Comparison of ENCODE assay signal across 1 cellular context in the genomic region with DNA sequence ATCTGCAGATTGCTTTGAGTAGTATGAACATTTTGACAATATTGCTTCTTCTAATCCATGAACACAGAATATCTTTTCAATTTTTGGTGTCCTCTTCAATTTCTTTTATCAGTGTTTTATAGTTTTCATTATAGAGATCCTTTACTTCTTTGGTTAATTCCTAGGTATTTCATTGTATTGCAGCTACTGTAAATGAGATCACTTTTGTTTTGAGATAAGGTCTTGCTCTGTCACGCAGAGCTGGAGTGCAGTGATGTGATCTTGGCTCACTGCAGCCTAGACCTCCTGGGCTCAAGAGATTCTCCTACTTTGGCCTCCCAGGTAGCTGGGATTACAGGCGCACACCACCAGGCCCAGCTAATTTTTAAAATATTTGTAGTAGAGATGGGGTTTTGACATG.
TF ChIP-seq lines count a peak whose summit lies in the region.

No MANE protein-coding gene starts in this region.

TF ChIP-seq in K562, 482 proteins besides CTCF, POLR2A, EP300 and RAD21 (continued from another document and continues in another):
- TF ChIP-seq, protein P1, sequence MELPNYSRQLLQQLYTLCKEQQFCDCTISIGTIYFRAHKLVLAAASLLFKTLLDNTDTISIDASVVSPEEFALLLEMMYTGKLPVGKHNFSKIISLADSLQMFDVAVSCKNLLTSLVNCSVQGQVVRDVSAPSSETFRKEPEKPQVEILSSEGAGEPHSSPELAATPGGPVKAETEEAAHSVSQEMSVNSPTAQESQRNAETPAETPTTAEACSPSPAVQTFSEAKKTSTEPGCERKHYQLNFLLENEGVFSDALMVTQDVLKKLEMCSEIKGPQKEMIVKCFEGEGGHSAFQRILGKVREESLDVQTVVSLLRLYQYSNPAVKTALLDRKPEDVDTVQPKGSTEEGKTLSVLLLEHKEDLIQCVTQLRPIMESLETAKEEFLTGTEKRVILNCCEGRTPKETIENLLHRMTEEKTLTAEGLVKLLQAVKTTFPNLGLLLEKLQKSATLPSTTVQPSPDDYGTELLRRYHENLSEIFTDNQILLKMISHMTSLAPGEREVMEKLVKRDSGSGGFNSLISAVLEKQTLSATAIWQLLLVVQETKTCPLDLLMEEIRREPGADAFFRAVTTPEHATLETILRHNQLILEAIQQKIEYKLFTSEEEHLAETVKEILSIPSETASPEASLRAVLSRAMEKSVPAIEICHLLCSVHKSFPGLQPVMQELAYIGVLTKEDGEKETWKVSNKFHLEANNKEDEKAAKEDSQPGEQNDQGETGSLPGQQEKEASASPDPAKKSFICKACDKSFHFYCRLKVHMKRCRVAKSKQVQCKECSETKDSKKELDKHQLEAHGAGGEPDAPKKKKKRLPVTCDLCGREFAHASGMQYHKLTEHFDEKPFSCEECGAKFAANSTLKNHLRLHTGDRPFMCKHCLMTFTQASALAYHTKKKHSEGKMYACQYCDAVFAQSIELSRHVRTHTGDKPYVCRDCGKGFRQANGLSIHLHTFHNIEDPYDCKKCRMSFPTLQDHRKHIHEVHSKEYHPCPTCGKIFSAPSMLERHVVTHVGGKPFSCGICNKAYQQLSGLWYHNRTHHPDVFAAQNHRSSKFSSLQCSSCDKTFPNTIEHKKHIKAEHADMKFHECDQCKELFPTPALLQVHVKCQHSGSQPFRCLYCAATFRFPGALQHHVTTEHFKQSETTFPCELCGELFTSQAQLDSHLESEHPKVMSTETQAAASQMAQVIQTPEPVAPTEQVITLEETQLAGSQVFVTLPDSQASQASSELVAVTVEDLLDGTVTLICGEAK (IDR thresholded peaks at IDR 0.05): no peak
- TF ChIP-seq, protein P1 (CRISPR knock-in tag; IDR thresholded peaks at IDR 0.05): no peak
- TF ChIP-seq ZKSCAN3 (CRISPR knock-in tag; IDR thresholded peaks at IDR 0.05) (no peak), MCM7 (IDR thresholded peaks at IDR 0.05) (no peak), NFE2 (IDR thresholded peaks at IDR 0.05; ENCODE audit: low read depth) (peak; percentile 83), PTTG1 (tag; IDR thresholded peaks at IDR 0.05; ENCODE audit: low read depth) (no peak), MCM2 (IDR thresholded peaks at IDR 0.05; ENCODE audit: low read depth) (no peak), GABPA (tag; conservative IDR thresholded peaks at IDR 0.05; ENCODE audit: low read depth) (no peak), NFIX (CRISPR knock-in tag; IDR thresholded peaks at IDR 0.05; ENCODE audit: low read depth) (no peak), RFX1 (IDR thresholded peaks at IDR 0.05) (no peak), SMARCA4 (IDR thresholded peaks at IDR 0.05) (peak; percentile 85; the same call in 1 of the 2 replicates), ZFPM2 (CRISPR knock-in tag; IDR thresholded peaks at IDR 0.05) (no peak), PURB (CRISPR knock-in tag; IDR thresholded peaks at IDR 0.05; ENCODE audit: low read depth) (no peak), THRAP3 (IDR thresholded peaks at IDR 0.05; ENCODE audit: borderline replicate concordance) (no peak), MEIS2 (IDR thresholded peaks at IDR 0.05; ENCODE audit: partially characterized antibody) (no peak), ELF4 (CRISPR knock-in tag; IDR thresholded peaks at IDR 0.05) (no peak), KLF6 (CRISPR knock-in tag; IDR thresholded peaks at IDR 0.05; ENCODE audit: borderline replicate concordance) (no peak), CBX5 (IDR thresholded peaks at IDR 0.05; ENCODE audit: borderline replicate concordance, low read depth) (no peak), CHCHD3 (CRISPR knock-in tag; IDR thresholded peaks at IDR 0.05) (no peak), HMG20A (CRISPR knock-in tag; conservative IDR thresholded peaks at IDR 0.05) (no peak)
- TF ChIP-seq, protein P2, sequence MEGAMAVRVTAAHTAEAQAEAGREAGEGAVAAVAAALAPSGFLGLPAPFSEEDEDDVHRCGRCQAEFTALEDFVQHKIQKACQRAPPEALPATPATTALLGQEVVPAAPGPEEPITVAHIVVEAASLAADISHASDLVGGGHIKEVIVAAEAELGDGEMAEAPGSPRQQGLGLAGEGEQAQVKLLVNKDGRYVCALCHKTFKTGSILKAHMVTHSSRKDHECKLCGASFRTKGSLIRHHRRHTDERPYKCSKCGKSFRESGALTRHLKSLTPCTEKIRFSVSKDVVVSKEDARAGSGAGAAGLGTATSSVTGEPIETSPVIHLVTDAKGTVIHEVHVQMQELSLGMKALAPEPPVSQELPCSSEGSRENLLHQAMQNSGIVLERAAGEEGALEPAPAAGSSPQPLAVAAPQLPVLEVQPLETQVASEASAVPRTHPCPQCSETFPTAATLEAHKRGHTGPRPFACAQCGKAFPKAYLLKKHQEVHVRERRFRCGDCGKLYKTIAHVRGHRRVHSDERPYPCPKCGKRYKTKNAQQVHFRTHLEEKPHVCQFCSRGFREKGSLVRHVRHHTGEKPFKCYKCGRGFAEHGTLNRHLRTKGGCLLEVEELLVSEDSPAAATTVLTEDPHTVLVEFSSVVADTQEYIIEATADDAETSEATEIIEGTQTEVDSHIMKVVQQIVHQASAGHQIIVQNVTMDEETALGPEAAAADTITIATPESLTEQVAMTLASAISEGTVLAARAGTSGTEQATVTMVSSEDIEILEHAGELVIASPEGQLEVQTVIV (CRISPR knock-in tag; IDR thresholded peaks at IDR 0.05; ENCODE audit: borderline replicate concordance): no peak
- TF ChIP-seq, protein P3, sequence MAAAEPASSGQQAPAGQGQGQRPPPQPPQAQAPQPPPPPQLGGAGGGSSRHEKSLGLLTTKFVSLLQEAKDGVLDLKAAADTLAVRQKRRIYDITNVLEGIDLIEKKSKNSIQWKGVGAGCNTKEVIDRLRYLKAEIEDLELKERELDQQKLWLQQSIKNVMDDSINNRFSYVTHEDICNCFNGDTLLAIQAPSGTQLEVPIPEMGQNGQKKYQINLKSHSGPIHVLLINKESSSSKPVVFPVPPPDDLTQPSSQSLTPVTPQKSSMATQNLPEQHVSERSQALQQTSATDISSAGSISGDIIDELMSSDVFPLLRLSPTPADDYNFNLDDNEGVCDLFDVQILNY (CRISPR knock-in tag; IDR thresholded peaks at IDR 0.05): no peak
- TF ChIP-seq, protein P4, sequence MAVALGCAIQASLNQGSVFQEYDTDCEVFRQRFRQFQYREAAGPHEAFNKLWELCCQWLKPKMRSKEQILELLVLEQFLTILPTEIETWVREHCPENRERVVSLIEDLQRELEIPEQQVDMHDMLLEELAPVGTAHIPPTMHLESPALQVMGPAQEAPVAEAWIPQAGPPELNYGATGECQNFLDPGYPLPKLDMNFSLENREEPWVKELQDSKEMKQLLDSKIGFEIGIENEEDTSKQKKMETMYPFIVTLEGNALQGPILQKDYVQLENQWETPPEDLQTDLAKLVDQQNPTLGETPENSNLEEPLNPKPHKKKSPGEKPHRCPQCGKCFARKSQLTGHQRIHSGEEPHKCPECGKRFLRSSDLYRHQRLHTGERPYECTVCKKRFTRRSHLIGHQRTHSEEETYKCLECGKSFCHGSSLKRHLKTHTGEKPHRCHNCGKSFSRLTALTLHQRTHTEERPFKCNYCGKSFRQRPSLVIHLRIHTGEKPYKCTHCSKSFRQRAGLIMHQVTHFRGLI (CRISPR knock-in tag; IDR thresholded peaks at IDR 0.05): no peak
- TF ChIP-seq, protein P5, sequence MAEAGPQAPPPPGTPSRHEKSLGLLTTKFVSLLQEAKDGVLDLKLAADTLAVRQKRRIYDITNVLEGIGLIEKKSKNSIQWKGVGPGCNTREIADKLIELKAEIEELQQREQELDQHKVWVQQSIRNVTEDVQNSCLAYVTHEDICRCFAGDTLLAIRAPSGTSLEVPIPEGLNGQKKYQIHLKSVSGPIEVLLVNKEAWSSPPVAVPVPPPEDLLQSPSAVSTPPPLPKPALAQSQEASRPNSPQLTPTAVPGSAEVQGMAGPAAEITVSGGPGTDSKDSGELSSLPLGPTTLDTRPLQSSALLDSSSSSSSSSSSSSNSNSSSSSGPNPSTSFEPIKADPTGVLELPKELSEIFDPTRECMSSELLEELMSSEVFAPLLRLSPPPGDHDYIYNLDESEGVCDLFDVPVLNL (CRISPR knock-in tag; IDR thresholded peaks at IDR 0.05; ENCODE audit: low read depth): no peak
- TF ChIP-seq, protein P6, sequence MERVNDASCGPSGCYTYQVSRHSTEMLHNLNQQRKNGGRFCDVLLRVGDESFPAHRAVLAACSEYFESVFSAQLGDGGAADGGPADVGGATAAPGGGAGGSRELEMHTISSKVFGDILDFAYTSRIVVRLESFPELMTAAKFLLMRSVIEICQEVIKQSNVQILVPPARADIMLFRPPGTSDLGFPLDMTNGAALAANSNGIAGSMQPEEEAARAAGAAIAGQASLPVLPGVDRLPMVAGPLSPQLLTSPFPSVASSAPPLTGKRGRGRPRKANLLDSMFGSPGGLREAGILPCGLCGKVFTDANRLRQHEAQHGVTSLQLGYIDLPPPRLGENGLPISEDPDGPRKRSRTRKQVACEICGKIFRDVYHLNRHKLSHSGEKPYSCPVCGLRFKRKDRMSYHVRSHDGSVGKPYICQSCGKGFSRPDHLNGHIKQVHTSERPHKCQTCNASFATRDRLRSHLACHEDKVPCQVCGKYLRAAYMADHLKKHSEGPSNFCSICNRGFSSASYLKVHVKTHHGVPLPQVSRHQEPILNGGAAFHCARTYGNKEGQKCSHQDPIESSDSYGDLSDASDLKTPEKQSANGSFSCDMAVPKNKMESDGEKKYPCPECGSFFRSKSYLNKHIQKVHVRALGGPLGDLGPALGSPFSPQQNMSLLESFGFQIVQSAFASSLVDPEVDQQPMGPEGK (CRISPR knock-in tag; IDR thresholded peaks at IDR 0.05; ENCODE audit: borderline replicate concordance): no peak
- TF ChIP-seq, protein P7, sequence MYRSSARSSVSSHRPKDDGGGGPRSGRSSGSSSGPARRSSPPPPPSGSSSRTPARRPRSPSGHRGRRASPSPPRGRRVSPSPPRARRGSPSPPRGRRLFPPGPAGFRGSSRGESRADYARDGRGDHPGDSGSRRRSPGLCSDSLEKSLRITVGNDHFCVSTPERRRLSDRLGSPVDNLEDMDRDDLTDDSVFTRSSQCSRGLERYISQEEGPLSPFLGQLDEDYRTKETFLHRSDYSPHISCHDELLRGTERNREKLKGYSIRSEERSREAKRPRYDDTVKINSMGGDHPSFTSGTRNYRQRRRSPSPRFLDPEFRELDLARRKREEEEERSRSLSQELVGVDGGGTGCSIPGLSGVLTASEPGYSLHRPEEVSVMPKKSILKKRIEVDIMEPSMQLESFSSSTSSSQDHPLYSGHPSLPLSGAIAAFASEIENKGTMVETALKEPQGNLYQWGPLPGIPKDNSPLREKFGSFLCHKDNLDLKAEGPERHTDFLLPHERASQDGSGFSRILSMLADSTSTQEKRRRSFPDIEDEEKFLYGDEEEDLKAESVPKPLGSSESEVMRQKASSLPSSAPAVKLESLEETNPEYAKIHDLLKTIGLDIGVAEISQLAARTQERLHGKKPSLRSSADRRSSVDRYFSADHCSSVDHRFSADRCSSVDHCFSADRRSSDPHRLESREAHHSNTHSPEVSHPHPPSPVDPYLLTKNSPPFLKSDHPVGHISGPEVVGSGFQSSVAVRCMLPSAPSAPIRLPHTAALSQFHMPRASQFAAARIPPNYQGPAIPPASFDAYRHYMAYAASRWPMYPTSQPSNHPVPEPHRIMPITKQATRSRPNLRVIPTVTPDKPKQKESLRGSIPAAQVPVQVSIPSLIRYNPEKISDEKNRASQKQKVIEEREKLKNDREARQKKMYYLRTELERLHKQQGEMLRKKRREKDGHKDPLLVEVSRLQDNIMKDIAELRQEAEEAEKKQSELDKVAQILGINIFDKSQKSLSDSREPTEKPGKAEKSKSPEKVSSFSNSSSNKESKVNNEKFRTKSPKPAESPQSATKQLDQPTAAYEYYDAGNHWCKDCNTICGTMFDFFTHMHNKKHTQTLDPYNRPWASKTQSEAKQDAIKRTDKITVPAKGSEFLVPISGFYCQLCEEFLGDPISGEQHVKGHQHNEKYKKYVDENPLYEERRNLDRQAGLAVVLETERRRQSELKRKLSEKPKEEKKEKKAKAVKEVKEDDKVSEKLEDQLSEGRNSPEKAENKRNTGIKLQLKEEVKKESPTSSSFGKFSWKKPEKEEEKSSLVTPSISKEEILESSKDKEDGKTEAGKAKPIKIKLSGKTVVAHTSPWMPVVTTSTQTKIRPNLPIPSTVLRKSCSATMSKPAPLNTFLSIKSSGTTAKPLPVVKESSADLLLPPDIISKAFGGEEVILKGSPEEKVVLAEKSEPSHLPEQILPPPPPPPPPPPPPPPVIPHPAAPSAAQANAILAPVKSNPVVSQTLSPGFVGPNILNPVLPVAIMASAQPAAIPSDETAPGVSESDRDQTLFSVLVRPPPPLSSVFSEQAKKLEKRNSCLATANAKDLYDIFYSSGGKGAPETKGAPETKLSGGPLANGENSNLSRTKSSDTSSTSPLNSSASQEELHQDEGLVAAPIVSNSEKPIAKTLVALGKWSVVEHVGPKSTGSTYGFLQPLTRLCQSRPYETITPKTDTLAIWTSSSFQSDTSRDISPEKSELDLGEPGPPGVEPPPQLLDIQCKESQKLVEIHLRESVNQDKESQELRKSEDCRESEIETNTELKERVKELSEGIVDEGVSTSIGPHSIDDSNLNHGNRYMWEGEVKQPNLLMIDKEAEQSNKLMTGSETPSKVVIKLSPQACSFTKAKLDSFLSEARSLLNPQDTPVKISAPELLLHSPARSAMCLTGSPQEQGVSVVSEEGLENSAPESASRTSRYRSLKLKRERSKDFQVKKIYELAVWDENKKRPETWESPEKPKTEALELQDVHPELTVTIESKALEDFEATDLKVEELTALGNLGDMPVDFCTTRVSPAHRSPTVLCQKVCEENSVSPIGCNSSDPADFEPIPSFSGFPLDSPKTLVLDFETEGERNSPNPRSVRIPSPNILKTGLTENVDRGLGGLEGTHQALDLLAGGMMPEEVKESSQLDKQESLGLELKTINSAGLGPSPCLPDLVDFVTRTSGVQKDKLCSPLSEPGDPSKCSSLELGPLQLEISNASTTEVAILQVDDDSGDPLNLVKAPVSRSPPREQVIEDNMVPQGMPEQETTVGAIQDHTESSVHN (IDR thresholded peaks at IDR 0.05; ENCODE audit: borderline replicate concordance in 1 of 2, low read depth in 1 of 2): no peak
